ENCODE assay signal across 8 cellular contexts in genomic region chrX:68829594-68830485, GRCh38. TPM values are rescaled to one million over a fixed set of nuclear protein-coding genes. Genes with fewer than 3 reads are reported as not detected.
A peak's percentile ranks its signal among the peaks of the same experiment; 100 is the strongest.
DNase-seq lines count a peak whose midpoint lies in the region; ATAC-seq and TF ChIP-seq lines count a peak whose summit lies in the region.

No MANE protein-coding gene starts in this region.

- no peaks in the 10 kb centered on the region for H3F3A ChIP-seq in OCI-LY1 (ENCODE audit: insufficient read depth, low read length)

- peaks cover 27% of the 10 kb centered on the region for H3K4me1 Mint-ChIP-seq in central memory CD8-positive, alpha-beta T cell

- H3K27ac ChIP-seq in OCI-LY1 (ENCODE audit: low read depth, low read length, poor library complexity, severe bottlenecking) (no peak overlapping the region), right lobe of liver (peak overlapping the region; percentile 44 to 81 (median 62)), suprapubic skin (peak overlapping the region; percentile 82)

- no peaks in the 10 kb centered on the region for H3K36me3 ChIP-seq in OCI-LY1 (ENCODE audit: insufficient read depth, low read length)
- H3K36me3 ChIP-seq in right lobe of liver, result no peaks in the 10 kb centered on the region
- no peaks in the 10 kb centered on the region for H3K36me3 ChIP-seq in suprapubic skin

- H2AFZ ChIP-seq in OCI-LY1 (ENCODE audit: low read length), result no peak overlapping the region

- H3K9me2 ChIP-seq in OCI-LY1 (ENCODE audit: low read depth, low read length), result no peaks in the 10 kb centered on the region

- no peaks in the 10 kb centered on the region for H3K9me3 Mint-ChIP-seq in central memory CD8-positive, alpha-beta T cell

- no peaks in the 10 kb centered on the region for H4K20me1 ChIP-seq in OCI-LY1 (ENCODE audit: insufficient read depth, low read length)

- H3K9me3 ChIP-seq in OCI-LY1 (ENCODE audit: low read length), result no peaks in the 10 kb centered on the region
- H3K9me3 ChIP-seq in right lobe of liver, result no peaks in the 10 kb centered on the region
- H3K9me3 ChIP-seq in suprapubic skin, result no peaks in the 10 kb centered on the region

- 16% methylated on average over 11 of the region's 74 CpGs for WGBS in right lobe of liver (ENCODE audit: insufficient coverage, low coverage, low lambda C conversion rate, missing lambda C conversion rate)
- 32% methylated on average over 50 of the region's 74 CpGs for WGBS in suprapubic skin

- TF ChIP-seq CTCF in OCI-LY1 (IDR thresholded peaks at IDR 0.05; ENCODE audit: low read length), result no peak
- TF ChIP-seq CTCF in right lobe of liver (IDR thresholded peaks at IDR 0.05), result no peak
- no peak for TF ChIP-seq CTCF in suprapubic skin (IDR thresholded peaks at IDR 0.05)

- H3K36me3 Mint-ChIP-seq in central memory CD8-positive, alpha-beta T cell (ENCODE audit: insufficient read depth), result peaks cover 3% of the 10 kb centered on the region

- no peak for TF ChIP-seq POLR2A in right lobe of liver (IDR thresholded peaks at IDR 0.05)
- TF ChIP-seq POLR2A in suprapubic skin (IDR thresholded peaks at IDR 0.05), result no peak

- peak overlapping the region; percentile 80 for H3K27ac Mint-ChIP-seq in central memory CD8-positive, alpha-beta T cell (ENCODE audit: low read depth)

- TF ChIP-seq EP300 in suprapubic skin (IDR thresholded peaks at IDR 0.05), result no peak

- intact Hi-C loops in right lobe of liver (cut with DNase I), result loop anchor here (10.0 kb wide), 2 partner anchors 235 to 555 kb away; no protein-coding TSS in a partner anchor

- no peak for ATAC-seq in central memory CD8-positive, alpha-beta T cell (replicated peaks; ENCODE audit: extremely low read depth, poor library complexity, severe bottlenecking)
- ATAC-seq in right lobe of liver (peak in 3 of 4 donors; percentile 3 to 13 (median 8)), GM21367 (IDR thresholded peaks at IDR 0.05; ENCODE audit: unreplicated experiment) (no peak)

- H3K27me3 Mint-ChIP-seq in central memory CD8-positive, alpha-beta T cell, result no peaks in the 10 kb centered on the region

- H3K4me2 ChIP-seq in OCI-LY1 (ENCODE audit: low read length), result peak overlapping the region; percentile 76

- H3K4me3 ChIP-seq in OCI-LY1 (ENCODE audit: low read depth, low read length, poor library complexity, severe bottlenecking) (peak overlapping the region; percentile 74), right lobe of liver (peak overlapping the region; percentile 67 to 70 (median 69)), suprapubic skin (peak overlapping the region; percentile 80)

- H3K27me3 ChIP-seq in OCI-LY1 (ENCODE audit: insufficient read depth, low read length) (no peaks in the 10 kb centered on the region), right lobe of liver (peaks cover 0 to 8% of the 10 kb centered on the region in 2 donors), suprapubic skin (no peaks in the 10 kb centered on the region)

- H3K4me3 Mint-ChIP-seq in central memory CD8-positive, alpha-beta T cell, result peak overlapping the region; percentile 94

- H3K9ac ChIP-seq in OCI-LY1 (ENCODE audit: low read length), result peak overlapping the region; percentile 75; the same call in 1 of the 2 replicates

- H3K4me1 ChIP-seq in OCI-LY1 (ENCODE audit: insufficient read depth, low read length, severe bottlenecking), result peaks cover 20% of the 10 kb centered on the region
- H3K4me1 ChIP-seq in right lobe of liver, result no peaks in the 10 kb centered on the region
- H3K4me1 ChIP-seq in suprapubic skin, result peaks cover 29% of the 10 kb centered on the region

- no peaks in the 10 kb centered on the region for H3K79me2 ChIP-seq in OCI-LY1 (ENCODE audit: insufficient read depth, low read length)

- DNase-seq in GM03348 (ENCODE audit: low spot score) (peak; percentile 31), right lobe of liver (no peak), suprapubic skin (ENCODE audit: low spot score in 2 of 2) (peak in 1 of 2 donors; percentile 76), NCI-H1694 (lab: John Stamatoyannopoulos, UW) (no peak)
- DNase-seq in central memory CD8-positive, alpha-beta T cell (ENCODE audit: low spot score in 2 of 2), result no peak
- DNase-seq in activated CD4-positive, CD25-positive, alpha-beta regulatory T cell (lab: John Stamatoyannopoulos, UW), result no peak

RNA-seq across cellular contexts. Expression of gene EFNB1, which starts 1.0 kb away (rescaled TPM):
- 10 to 100 TPM in 3 of 6 experiments, 1 to 10 TPM in 3; 6.1 to 17.4 (median 10.4) TPM for total RNA-seq in right lobe of liver
- total RNA-seq in suprapubic skin, result 100 to 1,000 TPM in 1 of 4 donors, 10 to 100 TPM in 3; 78.4 to 103 (median 89.8) TPM

Comparison
In these comparisons a context has a peak if more than half of its experiments do, and no peak if none do; other contexts are left out.
1. ATAC-seq: peak in right lobe of liver (3 of 4); none in central memory CD8-positive, alpha-beta T cell (single experiment) and GM21367 (single experiment).
2. RNA of gene EFNB1, which starts 1.0 kb away (total RNA-seq): 78.4 to 103 TPM in suprapubic skin; 6.1 to 17.4 TPM in right lobe of liver; every median in the first group is over 4 times any median in the second.
3. Peak in every context shown above with its lines, with median percentiles within 50 percentile points of each other: H3K4me3 ChIP-seq.